Comparison of ENCODE assay signal across 8 cellular contexts in the genomic region with DNA sequence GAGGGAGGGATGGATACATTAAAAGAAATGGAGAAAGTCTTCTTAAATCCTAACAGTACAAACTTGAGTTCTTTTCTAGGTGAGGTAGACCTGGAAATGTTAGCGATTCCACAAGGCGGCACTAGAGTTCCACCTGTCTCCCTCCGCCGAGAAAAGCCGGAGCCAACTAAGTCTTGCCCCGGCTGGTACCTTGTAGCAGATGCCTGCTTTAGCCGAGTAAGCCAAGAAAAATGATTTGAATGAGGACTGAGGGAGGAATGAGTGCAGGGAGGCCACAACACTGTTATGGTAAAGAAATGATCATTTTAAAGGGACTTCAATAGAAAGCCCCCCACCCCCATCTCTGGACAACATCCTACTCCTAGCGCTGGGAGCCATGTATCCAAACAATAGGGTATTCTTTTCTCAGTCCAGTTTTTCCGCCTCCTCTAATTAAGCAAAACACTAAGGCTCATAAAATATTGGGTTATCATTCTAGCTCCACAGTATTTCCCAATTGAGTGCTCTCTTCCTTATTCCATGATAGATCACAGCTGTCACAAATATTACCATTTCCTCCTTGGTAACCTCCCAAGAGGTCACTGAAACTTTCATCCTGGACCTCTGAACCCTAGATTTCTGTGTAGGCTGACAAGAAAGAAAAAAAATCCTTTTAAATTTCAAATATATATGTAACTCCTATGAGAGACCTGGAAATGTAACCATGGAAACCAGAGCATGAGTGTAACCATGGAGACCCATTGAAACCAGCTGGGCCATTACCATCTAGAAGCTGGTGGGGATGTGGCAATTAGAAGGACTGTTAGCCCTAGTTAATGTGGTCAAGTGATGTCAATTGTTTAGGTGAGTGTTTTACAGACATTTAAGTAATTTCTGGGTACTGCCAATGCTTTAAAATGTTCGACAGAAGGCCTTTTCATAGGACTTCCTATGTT. TPM values are rescaled to one million over a fixed set of nuclear protein-coding genes. Genes with fewer than 3 reads are reported as not detected.
DNase-seq lines count a peak whose midpoint lies in the region; ATAC-seq and TF ChIP-seq lines count a peak whose summit lies in the region.

No MANE protein-coding gene starts in this region.

- peaks cover 2% of the 10 kb centered on the region for H3K4me1 ChIP-seq in right cardiac atrium (ENCODE audit: control insufficient read depth, insufficient read depth, low read length)
- peaks cover 4% of the 10 kb centered on the region for H3K4me1 ChIP-seq in psoas muscle
- H3K4me1 ChIP-seq in upper lobe of right lung, result no peaks in the 10 kb centered on the region

- H3K36me3 ChIP-seq in psoas muscle (ENCODE audit: insufficient read depth in 1 of 2, low read depth in 1 of 2), result no peaks in the 10 kb centered on the region
- H3K36me3 ChIP-seq in upper lobe of right lung, result no peaks in the 10 kb centered on the region

- TF ChIP-seq CTCF in psoas muscle (IDR thresholded peaks at IDR 0.05) (peak; percentile 86), upper lobe of right lung (IDR thresholded peaks at IDR 0.05) (peak; percentile 84)

- H3K4me3 ChIP-seq in right cardiac atrium (ENCODE audit: low read length) (peak overlapping the region; percentile 54), psoas muscle (peak overlapping the region; percentile 64), upper lobe of right lung (peak overlapping the region; percentile 50)

- H3K27me3 ChIP-seq in right cardiac atrium (ENCODE audit: control insufficient read depth, insufficient read depth), result no peaks in the 10 kb centered on the region
- H3K27me3 ChIP-seq in psoas muscle (ENCODE audit: insufficient read depth in 3 of 3, low read length in 2 of 3), result no peaks in the 10 kb centered on the region
- no peaks in the 10 kb centered on the region for H3K27me3 ChIP-seq in upper lobe of right lung

- H3K27ac ChIP-seq in right cardiac atrium (ENCODE audit: low read length) (no peak overlapping the region), psoas muscle (no peak overlapping the region), upper lobe of right lung (no peak overlapping the region)

- intact Hi-C loops in right cardiac atrium (cut with DNase I) (loop anchor here (2.0 to 5.0 kb wide), 3 partner anchors 233 to 260 kb away; no protein-coding TSS in a partner anchor), psoas muscle (cut with DNase I) (loop anchor here (1.0 to 5.0 kb wide), 5 partner anchors 70 to 262 kb away; no protein-coding TSS in a partner anchor), upper lobe of right lung (cut with DNase I) (no loop called here)

- DNase-seq in D341Med (ENCODE audit: low spot score), result peak; percentile 86
- DNase-seq in H4 (ENCODE audit: low spot score), result peak; percentile 70
- DNase-seq in NCI-H1417 treated with DMSO at 0.1 percent for 48 hours (lab: John Stamatoyannopoulos, UW), result peak; percentile 55
- DNase-seq in T-helper 2 cell, result peak; percentile 21 to 82 (median 61)
- peak in 56 of 58 donors; percentile 11 to 84 (median 65) for DNase-seq in anterior cingulate cortex (lab: John Stamatoyannopoulos, UW)
- DNase-seq in right cardiac atrium, result peak; percentile 68 to 75 (median 73)
- peak; percentile 55 to 72 for DNase-seq in psoas muscle
- DNase-seq in upper lobe of right lung, result peak; percentile 75

- ATAC-seq in right cardiac atrium (peak; percentile 83 to 89), psoas muscle (peak; percentile 84 to 97 (median 88)), upper lobe of right lung (peak; percentile 97)

- 14% methylated on average over 10 of the region's 10 CpGs for WGBS in right cardiac atrium
- WGBS in psoas muscle, 3 donors, result 12 to 15% (median 13%) methylated on average over 10 of the region's 10 CpGs

- H3K9me3 ChIP-seq in right cardiac atrium (ENCODE audit: control insufficient read depth, low read length) (no peaks in the 10 kb centered on the region), psoas muscle (no peaks in the 10 kb centered on the region), upper lobe of right lung (no peaks in the 10 kb centered on the region)

RNA-seq across cellular contexts. Expression of a gene that starts 58.3 kb away (rescaled TPM):
- 16.2 and 16.6 TPM in 2 replicates for total RNA-seq in H4 (2014; rRNA removed; shearing (Covaris generic))
- total RNA-seq in right cardiac atrium, result 10 to 100 TPM; 13.9 to 18.4 (median 16.3) TPM
- 8.2 TPM for polyA plus RNA-seq in right cardiac atrium
- total RNA-seq in psoas muscle, result 10 to 100 TPM; 12.0 to 16.2 (median 13.1) TPM
- polyA plus RNA-seq in psoas muscle, result 1 to 10 TPM; 5.4 to 8.4 (median 5.5) TPM
- total RNA-seq in upper lobe of right lung, result 24.4 TPM

RNA-seq across cellular contexts. Expression of a gene that starts 58.4 kb away (rescaled TPM):
- total RNA-seq in H4 (2014; rRNA removed; shearing (Covaris generic)), result 3.1 and 3.9 TPM in 2 replicates
- 1 to 10 TPM; 3.2 to 4.6 (median 3.6) TPM for total RNA-seq in right cardiac atrium
- 2.1 TPM for polyA plus RNA-seq in right cardiac atrium
- total RNA-seq in psoas muscle, result 1 to 10 TPM; 4.7 to 7.5 (median 6.2) TPM
- polyA plus RNA-seq in psoas muscle, result 1 to 10 TPM; 3.4 to 6.6 (median 5.1) TPM
- total RNA-seq in upper lobe of right lung, result 4.2 TPM
